In the genomic region with DNA sequence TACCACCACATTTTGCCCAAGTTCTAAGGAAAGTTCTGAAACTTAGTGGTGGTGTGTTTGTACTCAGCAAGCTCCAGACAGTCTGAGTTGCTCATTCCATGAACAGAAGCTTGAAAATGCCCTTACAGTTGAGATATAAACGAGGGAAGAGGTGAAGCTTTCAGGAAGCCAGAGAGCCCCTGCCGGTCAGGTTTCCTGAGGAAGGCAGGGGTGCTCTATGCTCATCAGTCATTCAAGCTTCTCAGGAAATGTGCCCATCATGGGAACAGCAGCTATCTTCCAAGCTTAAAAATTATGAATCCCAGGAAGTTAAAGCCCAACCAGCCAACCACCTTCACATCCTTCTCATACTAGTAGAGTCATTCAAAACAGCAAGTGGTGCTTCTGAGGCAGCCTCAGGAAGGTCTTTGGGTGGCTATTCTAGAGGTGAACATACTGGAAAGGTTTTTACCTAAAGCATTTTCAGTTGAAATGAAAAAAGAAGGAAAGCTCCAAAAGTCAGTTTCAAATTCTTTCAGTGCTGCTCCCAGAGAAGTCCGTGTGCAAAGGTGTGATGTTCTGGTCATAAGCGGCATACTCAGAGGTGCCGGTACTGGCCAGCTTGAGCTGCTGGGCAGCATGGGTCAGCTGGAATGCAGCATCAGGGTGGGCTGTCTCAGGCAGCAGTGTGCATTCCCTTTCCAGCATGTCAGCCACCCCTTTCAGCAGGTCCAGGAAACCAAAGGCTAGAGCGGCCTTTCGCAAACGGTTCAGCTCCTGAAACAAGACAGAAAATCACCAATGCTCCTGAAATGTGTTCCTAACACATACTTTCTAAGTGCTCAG, we compare ENCODE assay signal across 13 cellular contexts. TPM values are rescaled to one million over a fixed set of nuclear protein-coding genes. Genes with fewer than 3 reads are reported as not detected.
DNase-seq lines count a peak whose midpoint lies in the region; ATAC-seq and TF ChIP-seq lines count a peak whose summit lies in the region.
"Had no signal": no experiment of that assay in that cellular context is flagged by ENCODE, and none has a peak within 500 bp of the region (broad histone marks: within the 10 kb centered on the region; RNA-seq: fewer than 3 reads in every experiment).

No MANE protein-coding gene starts in this region.

- no peak overlapping the region for H3K4me3 ChIP-seq in endodermal cell (ENCODE audit: low read length)
- no peak overlapping the region for H3K4me3 ChIP-seq in thyroid gland (replicated peaks in 1 of 3)
- H3K4me3 ChIP-seq: tibial nerve had no signal

- H3K27me3 Mint-ChIP-seq in activated naive CD4-positive, alpha-beta T cell treated with anti-CD3 and anti-CD28 coated beads for 36 hours (ENCODE audit: low read depth): no peaks in the 10 kb centered on the region
- H3K27me3 Mint-ChIP-seq in T-helper 17 cell: no peaks in the 10 kb centered on the region
- no peaks in the 10 kb centered on the region for H3K27me3 Mint-ChIP-seq in endodermal cell (ENCODE audit: insufficient read depth)
- H3K27me3 Mint-ChIP-seq: central memory CD8-positive, alpha-beta T cell had no signal

- no peak for TF ChIP-seq CTCF in endodermal cell (conservative IDR thresholded peaks at IDR 0.05)
- TF ChIP-seq CTCF in thyroid gland (IDR thresholded peaks at IDR 0.05): no peak

- H3K27me3 ChIP-seq in endodermal cell (ENCODE audit: control insufficient read depth, insufficient read depth, low read length, poor library complexity, severe bottlenecking): no peaks in the 10 kb centered on the region
- no peaks in the 10 kb centered on the region for H3K27me3 ChIP-seq in thyroid gland
- H3K27me3 ChIP-seq: tibial nerve had no signal

- H3K36me3 Mint-ChIP-seq in activated naive CD4-positive, alpha-beta T cell treated with anti-CD3 and anti-CD28 coated beads for 36 hours (ENCODE audit: low read depth): peaks cover 25% of the 10 kb centered on the region
- H3K36me3 Mint-ChIP-seq in T-helper 17 cell (ENCODE audit: low read depth): peaks cover 3% of the 10 kb centered on the region
- peaks cover 66% of the 10 kb centered on the region for H3K36me3 Mint-ChIP-seq in endodermal cell (ENCODE audit: low read depth)

- H3K36me3 ChIP-seq in endodermal cell (ENCODE audit: control insufficient read depth, insufficient read depth, low read length) (peaks cover 85% of the 10 kb centered on the region), thyroid gland (peaks cover 6 to 13% of the 10 kb centered on the region in 2 donors)

- CTCF ChIA-PET in activated naive CD4-positive, alpha-beta T cell treated with anti-CD3 and anti-CD28 coated beads for 36 hours (lab: Charles Lee): no interaction called here

- H3K4me1 Mint-ChIP-seq in activated naive CD4-positive, alpha-beta T cell treated with anti-CD3 and anti-CD28 coated beads for 36 hours (ENCODE audit: low read depth): peaks cover 11% of the 10 kb centered on the region
- H3K4me1 Mint-ChIP-seq in T-helper 17 cell (peaks cover 18% of the 10 kb centered on the region), endodermal cell (peaks cover 22% of the 10 kb centered on the region)

- H3K27ac Mint-ChIP-seq in activated naive CD4-positive, alpha-beta T cell treated with anti-CD3 and anti-CD28 coated beads for 36 hours: peak overlapping the region; percentile 64
- H3K27ac Mint-ChIP-seq in T-helper 17 cell (peak overlapping the region; percentile 69), endodermal cell (peak overlapping the region; percentile 81)

- no peaks in the 10 kb centered on the region for H3K9me3 ChIP-seq in T-helper 17 cell (ENCODE audit: control insufficient read depth, low read length, poor library complexity, severe bottlenecking)
- H3K9me3 ChIP-seq in endodermal cell (ENCODE audit: control insufficient read depth, low read length): no peaks in the 10 kb centered on the region
- H3K9me3 ChIP-seq in thyroid gland: no peaks in the 10 kb centered on the region
- H3K9me3 ChIP-seq: tibial nerve had no signal

- peak overlapping the region; percentile 16 for H3K27ac ChIP-seq in endodermal cell (ENCODE audit: low read depth, low read length)
- H3K27ac ChIP-seq in thyroid gland: peak overlapping the region in 2 of 3 donors; percentile 19 to 73

- DNase-seq in activated naive CD4-positive, alpha-beta T cell treated with anti-CD3 and anti-CD28 coated beads for 36 hours: no peak
- no peak for DNase-seq in activated naive CD4-positive, alpha-beta T cell (lab: John Stamatoyannopoulos, UW)
- DNase-seq in T-helper 17 cell: no peak
- peak; percentile 50 for DNase-seq in endodermal cell
- peak in 1 of 2 donors; percentile 24 for DNase-seq in thyroid gland
- no peak for DNase-seq in posterior vena cava (ENCODE audit: low spot score)
- DNase-seq: NCI-H1436, NCI-H524 had no signal

- H3K9me3 Mint-ChIP-seq in activated naive CD4-positive, alpha-beta T cell treated with anti-CD3 and anti-CD28 coated beads for 36 hours: no peaks in the 10 kb centered on the region
- no peaks in the 10 kb centered on the region for H3K9me3 Mint-ChIP-seq in endodermal cell
- H3K9me3 Mint-ChIP-seq: central memory CD8-positive, alpha-beta T cell had no signal

- H3K4me3 Mint-ChIP-seq in activated naive CD4-positive, alpha-beta T cell treated with anti-CD3 and anti-CD28 coated beads for 36 hours: no peak overlapping the region
- H3K4me3 Mint-ChIP-seq in T-helper 17 cell: no peak overlapping the region
- H3K4me3 Mint-ChIP-seq in endodermal cell: no peak overlapping the region
- H3K4me3 Mint-ChIP-seq: central memory CD8-positive, alpha-beta T cell had no signal

- WGBS in endodermal cell (ENCODE audit: insufficient coverage in 1 of 2, insufficient read length in 1 of 2), 2 experiments: 86 to 87% methylated on average over 8 of the region's 8 CpGs
- WGBS in thyroid gland, 2 donors: 70 to 71% methylated on average over 8 of the region's 8 CpGs

- H3K4me1 ChIP-seq in endodermal cell (ENCODE audit: control insufficient read depth, insufficient read depth, low read length) (peaks cover 5% of the 10 kb centered on the region), thyroid gland (peaks cover 30 to 61% of the 10 kb centered on the region in 2 donors)
- H3K4me1 ChIP-seq: tibial nerve had no signal

- intact Hi-C loops in activated naive CD4-positive, alpha-beta T cell treated with anti-CD3 and anti-CD28 coated beads for 36 hours (cut with micrococcal nuclease): no loop called here
- intact Hi-C loops in thyroid gland (cut with DNase I): no loop called here
- intact Hi-C loops in posterior vena cava (cut with DNase I): no loop called here

- H3K9ac ChIP-seq in endodermal cell (ENCODE audit: extremely low read depth, low read length, poor library complexity, severe bottlenecking): no peak overlapping the region

- ATAC-seq in T-helper 17 cell (no peak), HG03108 (IDR thresholded peaks at IDR 0.05; ENCODE audit: unreplicated experiment) (no peak), HG02642 (IDR thresholded peaks at IDR 0.05; ENCODE audit: poor library complexity, unreplicated experiment) (no peak)
- ATAC-seq: Right ventricle myocardium inferior had no signal

- TF ChIP-seq POLR2A in thyroid gland (IDR thresholded peaks at IDR 0.05): no peak

RNA-seq across cellular contexts. Expression of gene INTS14, which starts 31.8 kb away (rescaled TPM):
- 10 to 100 TPM; 41.2 to 43.4 TPM for total RNA-seq in activated naive CD4-positive, alpha-beta T cell treated with anti-CD3 and anti-CD28 coated beads for 36 hours
- total RNA-seq in T-helper 17 cell (10 to 100 TPM; 19.2 to 23.7 TPM), endodermal cell (10 to 100 TPM; 33.4 to 37.7 TPM), thyroid gland (10 to 100 TPM; 52.4 to 99.4 (median 62.9) TPM), posterior vena cava (10 to 100 TPM; 19.8 to 23.3 TPM)
- polyA plus RNA-seq in endodermal cell (2013, experiment 1 of 2): 46.1 TPM
- polyA plus RNA-seq in endodermal cell (2013, experiment 2 of 2): 48.0 TPM

RNA-seq across cellular contexts. Expression of gene SLC24A1, which starts 42.6 kb away (rescaled TPM):
- 10 to 100 TPM; 10.7 to 12.4 TPM for total RNA-seq in activated naive CD4-positive, alpha-beta T cell treated with anti-CD3 and anti-CD28 coated beads for 36 hours
- total RNA-seq in T-helper 17 cell (1 to 10 TPM; 4.0 to 5.9 TPM), endodermal cell (10 to 100 TPM; 12.0 to 14.2 TPM), thyroid gland (10 to 100 TPM; 10.6 to 23.5 (median 13.0) TPM), posterior vena cava (10 to 100 TPM in 1 of 2 donors, 1 to 10 TPM in 1; 6.3 to 14.5 TPM)
- 6.0 TPM for polyA plus RNA-seq in endodermal cell (2013, experiment 1 of 2)
- polyA plus RNA-seq in endodermal cell (2013, experiment 2 of 2): 7.5 TPM

RNA-seq across cellular contexts. Expression of gene HACD3, which starts 48.9 kb away (rescaled TPM):
- 10 to 100 TPM; 29.1 to 30.1 TPM for total RNA-seq in activated naive CD4-positive, alpha-beta T cell treated with anti-CD3 and anti-CD28 coated beads for 36 hours
- total RNA-seq in T-helper 17 cell (10 to 100 TPM; 14.3 to 14.8 TPM), endodermal cell (100 to 1,000 TPM; 129 to 201 TPM), thyroid gland (100 to 1,000 TPM; 103 to 172 (median 128) TPM), posterior vena cava (10 to 100 TPM; 20.6 to 23.0 TPM)
- polyA plus RNA-seq in endodermal cell (2013, experiment 1 of 2): 238 TPM
- 232 TPM for polyA plus RNA-seq in endodermal cell (2013, experiment 2 of 2)
